11 cellular contexts compared by ENCODE assay signal in the genomic region with DNA sequence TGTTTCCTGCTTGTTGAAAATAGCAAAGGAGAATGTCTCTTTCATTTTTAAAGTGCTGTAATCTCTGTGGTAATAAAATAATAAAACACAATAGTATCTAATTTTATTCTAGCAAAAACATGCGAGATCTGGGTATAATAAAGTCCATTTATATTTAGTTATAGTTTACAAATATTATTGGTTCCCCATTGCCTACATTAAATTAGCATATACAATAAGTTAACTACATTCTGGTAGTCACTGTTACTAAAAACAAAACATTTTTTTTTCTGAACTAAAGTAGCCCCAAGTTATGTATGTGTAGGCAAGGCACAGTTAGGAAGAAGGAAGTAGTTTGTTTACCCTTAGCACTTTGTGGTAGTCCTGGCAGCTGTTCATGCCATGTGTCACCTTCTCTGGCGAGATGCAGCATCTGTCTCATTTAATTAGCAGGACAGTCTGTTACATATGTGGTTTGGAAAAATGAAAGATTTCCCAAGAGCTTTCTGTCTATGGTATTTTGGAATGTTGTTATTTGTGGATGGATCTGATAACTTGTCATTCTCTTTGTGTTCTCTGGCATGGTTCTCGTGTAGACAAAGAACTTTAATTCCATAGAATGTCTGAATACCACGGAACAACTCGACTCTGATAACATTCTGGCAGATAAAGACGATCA.
DNase-seq lines count a peak whose midpoint lies in the region; ATAC-seq, FAIRE-seq and TF ChIP-seq lines count a peak whose summit lies in the region.
"Had no signal": no experiment of that assay in that cellular context is flagged by ENCODE, and none has a peak within 500 bp of the region (broad histone marks: within the 10 kb centered on the region; RNA-seq: fewer than 3 reads in every experiment).

No MANE protein-coding gene starts in this region.

- H4K20me1 ChIP-seq in PC-9 (ENCODE audit: insufficient read depth), result no peaks in the 10 kb centered on the region
- no peaks in the 10 kb centered on the region for H4K20me1 ChIP-seq in smooth muscle cell (ENCODE audit: low read depth)

- H3K27ac ChIP-seq in PC-9, result no peak overlapping the region
- H3K27ac ChIP-seq in smooth muscle cell (ENCODE audit: low read depth), result peak overlapping the region; percentile 93
- H3K27ac ChIP-seq in A673 (ENCODE audit: low read depth, low read length, poor library complexity, severe bottlenecking), result no peak overlapping the region

- H3K27me3 ChIP-seq in PC-9 (ENCODE audit: insufficient read depth, low read depth) (no peaks in the 10 kb centered on the region), smooth muscle cell (ENCODE audit: low read depth) (no peaks in the 10 kb centered on the region), A673 (replicated peaks; ENCODE audit: insufficient read depth, low read depth, low read length, poor library complexity) (no peaks in the 10 kb centered on the region)

- ATAC-seq in HG03571 (IDR thresholded peaks at IDR 0.05; ENCODE audit: unreplicated experiment), result no peak
- ATAC-seq: GM12878 had no signal

- H3K79me2 ChIP-seq in PC-9 (ENCODE audit: low read depth), result no peaks in the 10 kb centered on the region
- peaks cover 19% of the 10 kb centered on the region for H3K79me2 ChIP-seq in smooth muscle cell (ENCODE audit: low read depth)

- H3F3A ChIP-seq in PC-9 (ENCODE audit: insufficient read depth, low read depth), result no peaks in the 10 kb centered on the region
- H3F3A ChIP-seq in smooth muscle cell (ENCODE audit: low read depth), result peaks cover 9% of the 10 kb centered on the region

- no TSS peak for BruUV-seq in PC-9 (replicated peaks; lab: Mats Ljungman, UMichigan)
- no TSS peak for BruUV-seq in A673 (replicated peaks; lab: Mats Ljungman, UMichigan)

- H3K4me1 ChIP-seq in PC-9 (replicated peaks; ENCODE audit: insufficient read depth), result no peaks in the 10 kb centered on the region
- H3K4me1 ChIP-seq in smooth muscle cell (ENCODE audit: low read depth), result peaks cover 16% of the 10 kb centered on the region
- no peaks in the 10 kb centered on the region for H3K4me1 ChIP-seq in A673 (ENCODE audit: insufficient read depth, low read length, poor library complexity, severe bottlenecking)

- H3K4me3 ChIP-seq in PC-9, result no peak overlapping the region
- H3K4me3 ChIP-seq in fibroblast of mammary gland (ENCODE audit: control insufficient read depth, low read depth, low read length), result no peak overlapping the region
- peak overlapping the region; percentile 21 for H3K4me3 ChIP-seq in smooth muscle cell
- H3K4me3 ChIP-seq in A673 (ENCODE audit: low read depth, low read length, poor library complexity, severe bottlenecking), result no peak overlapping the region
- H3K4me3 ChIP-seq: GM12878, lung had no signal

- H2AFZ ChIP-seq in PC-9 (no peak overlapping the region), smooth muscle cell (ENCODE audit: low read depth) (peak overlapping the region; percentile 32)

- POLR2A ChIA-PET in PC-9 (lab: Charles Lee; ENCODE audit: unreplicated experiment) (no interaction called here), A673 (lab: Charles Lee; ENCODE audit: low non-redundant PET) (no interaction called here)

- WGBS in smooth muscle cell (ENCODE audit: low lambda C conversion rate), result 18% methylated on average over 6 of the region's 6 CpGs

- CTCF ChIA-PET in PC-9 (lab: Charles Lee) (no interaction called here), A673 (lab: Charles Lee) (no interaction called here)

- no peak overlapping the region; the same call in 1 of the 2 replicates for H3K4me2 ChIP-seq in PC-9
- H3K4me2 ChIP-seq in smooth muscle cell, result peak overlapping the region; percentile 82

- TF ChIP-seq CTCF in PC-9 (conservative IDR thresholded peaks at IDR 0.05) (no peak), fibroblast of mammary gland (conservative IDR thresholded peaks at IDR 0.05; ENCODE audit: control insufficient read depth, insufficient read depth, low read depth, low read length) (no peak), smooth muscle cell (IDR thresholded peaks at IDR 0.05; ENCODE audit: borderline replicate concordance, insufficient read depth, poor library complexity, severe bottlenecking) (no peak), A673 (conservative IDR thresholded peaks at IDR 0.05; ENCODE audit: low read depth, low read length) (no peak)

- TF ChIP-seq POLR2A in H54 (IDR thresholded peaks at IDR 0.05; ENCODE audit: low read depth, low read length), result no peak

- DNase-seq in H54 (ENCODE audit: insufficient read length, low spot score), result peak; percentile 3
- DNase-seq in PC-9, result peak; percentile 15 to 48
- peak; percentile 95 for DNase-seq in fibroblast of mammary gland (ENCODE audit: low read depth)
- DNase-seq in smooth muscle cell (lab: John Stamatoyannopoulos, UW; ENCODE audit: unreplicated experiment), result no peak
- no peak for DNase-seq in NCI-H1694 treated with DMSO at 0.1 percent for 48 hours (lab: John Stamatoyannopoulos, UW)
- DNase-seq in A673 (ENCODE audit: low spot score), result no peak
- DNase-seq: effector CD8-positive, alpha-beta T cell; stimulated activated CD4-positive, alpha-beta T cell treated with anti-CD3 and anti-CD28 coated beads, Interleukin-4, amount 100 ng/mL, for 1 hour had no signal

- intact Hi-C loops in PC-9 (cut with micrococcal nuclease; ENCODE audit: unreplicated experiment), result no loop called here
- intact Hi-C loops in A673 (cut with micrococcal nuclease; ENCODE audit: unreplicated experiment), result no loop called here

- peak; percentile 90 for FAIRE-seq in H54 (lab: Jason Lieb, UNC)
- FAIRE-seq: GM12878 had no signal

- peak overlapping the region; percentile 67 for H3K9ac ChIP-seq in smooth muscle cell (ENCODE audit: low read depth)

- no peaks in the 10 kb centered on the region for H3K9me3 ChIP-seq in PC-9 (ENCODE audit: insufficient read depth, low read depth)
- no peaks in the 10 kb centered on the region for H3K9me3 ChIP-seq in smooth muscle cell (replicated peaks; ENCODE audit: low read depth)
- H3K9me3 ChIP-seq in A673 (ENCODE audit: low read depth, low read length, poor library complexity, severe bottlenecking), result no peaks in the 10 kb centered on the region

- H3K9me2 ChIP-seq in PC-9 (ENCODE audit: insufficient read depth), result no peaks in the 10 kb centered on the region

- H3K36me3 ChIP-seq in PC-9 (ENCODE audit: low read depth) (no peaks in the 10 kb centered on the region), smooth muscle cell (ENCODE audit: low read depth) (no peaks in the 10 kb centered on the region), A673 (ENCODE audit: insufficient read depth, low read length, poor library complexity, severe bottlenecking) (no peaks in the 10 kb centered on the region)

Comparison
In these comparisons a context has a peak if more than half of its experiments do, and no peak if none do; other contexts are left out.
1. DNase-seq: peak in H54 (single experiment), PC-9 (2 of 2) and fibroblast of mammary gland (single experiment); none in smooth muscle cell (single experiment), NCI-H1694 treated with DMSO at 0.1 percent for 48 hours (single experiment) and A673 (single experiment).